In the genomic region with DNA sequence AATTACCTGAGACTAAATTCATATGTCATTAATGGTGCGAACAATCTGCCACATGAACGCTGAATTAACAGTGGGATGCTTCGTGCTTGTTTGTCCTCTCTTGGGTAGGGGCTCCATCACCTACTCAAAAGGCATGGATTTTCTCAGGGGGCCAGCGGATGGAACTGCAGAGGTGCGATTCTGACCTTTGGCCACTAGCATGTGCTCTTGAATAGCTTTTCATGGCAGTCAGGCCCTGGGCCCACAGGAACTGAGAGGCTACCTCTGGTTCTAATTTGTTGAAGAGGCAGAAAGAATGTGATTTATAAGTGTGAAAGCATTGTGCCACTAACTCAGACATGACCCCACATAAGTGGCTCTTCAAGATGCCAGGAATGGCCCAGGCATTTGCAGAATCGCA, we compare ENCODE assay signal across 1 cellular context.
TF ChIP-seq lines count a peak whose summit lies in the region.

No MANE protein-coding gene starts in this region.

TF ChIP-seq in Ishikawa, 13 proteins besides CTCF, POLR2A, EP300 and RAD21 (continued from another document):
- TF ChIP-seq, protein P1, sequence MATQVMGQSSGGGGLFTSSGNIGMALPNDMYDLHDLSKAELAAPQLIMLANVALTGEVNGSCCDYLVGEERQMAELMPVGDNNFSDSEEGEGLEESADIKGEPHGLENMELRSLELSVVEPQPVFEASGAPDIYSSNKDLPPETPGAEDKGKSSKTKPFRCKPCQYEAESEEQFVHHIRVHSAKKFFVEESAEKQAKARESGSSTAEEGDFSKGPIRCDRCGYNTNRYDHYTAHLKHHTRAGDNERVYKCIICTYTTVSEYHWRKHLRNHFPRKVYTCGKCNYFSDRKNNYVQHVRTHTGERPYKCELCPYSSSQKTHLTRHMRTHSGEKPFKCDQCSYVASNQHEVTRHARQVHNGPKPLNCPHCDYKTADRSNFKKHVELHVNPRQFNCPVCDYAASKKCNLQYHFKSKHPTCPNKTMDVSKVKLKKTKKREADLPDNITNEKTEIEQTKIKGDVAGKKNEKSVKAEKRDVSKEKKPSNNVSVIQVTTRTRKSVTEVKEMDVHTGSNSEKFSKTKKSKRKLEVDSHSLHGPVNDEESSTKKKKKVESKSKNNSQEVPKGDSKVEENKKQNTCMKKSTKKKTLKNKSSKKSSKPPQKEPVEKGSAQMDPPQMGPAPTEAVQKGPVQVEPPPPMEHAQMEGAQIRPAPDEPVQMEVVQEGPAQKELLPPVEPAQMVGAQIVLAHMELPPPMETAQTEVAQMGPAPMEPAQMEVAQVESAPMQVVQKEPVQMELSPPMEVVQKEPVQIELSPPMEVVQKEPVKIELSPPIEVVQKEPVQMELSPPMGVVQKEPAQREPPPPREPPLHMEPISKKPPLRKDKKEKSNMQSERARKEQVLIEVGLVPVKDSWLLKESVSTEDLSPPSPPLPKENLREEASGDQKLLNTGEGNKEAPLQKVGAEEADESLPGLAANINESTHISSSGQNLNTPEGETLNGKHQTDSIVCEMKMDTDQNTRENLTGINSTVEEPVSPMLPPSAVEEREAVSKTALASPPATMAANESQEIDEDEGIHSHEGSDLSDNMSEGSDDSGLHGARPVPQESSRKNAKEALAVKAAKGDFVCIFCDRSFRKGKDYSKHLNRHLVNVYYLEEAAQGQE (IDR thresholded peaks at IDR 0.05; ENCODE audit: low read depth), result no peak
- TF ChIP-seq, protein P2, sequence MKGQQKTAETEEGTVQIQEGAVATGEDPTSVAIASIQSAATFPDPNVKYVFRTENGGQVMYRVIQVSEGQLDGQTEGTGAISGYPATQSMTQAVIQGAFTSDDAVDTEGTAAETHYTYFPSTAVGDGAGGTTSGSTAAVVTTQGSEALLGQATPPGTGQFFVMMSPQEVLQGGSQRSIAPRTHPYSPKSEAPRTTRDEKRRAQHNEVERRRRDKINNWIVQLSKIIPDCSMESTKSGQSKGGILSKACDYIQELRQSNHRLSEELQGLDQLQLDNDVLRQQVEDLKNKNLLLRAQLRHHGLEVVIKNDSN (IDR thresholded peaks at IDR 0.05), result no peak
- TF ChIP-seq NFIC (IDR thresholded peaks at IDR 0.05), result no peak
TF ChIP-seq in Ishikawa: peak in this region for 0.
